In genomic region chr12:99370742-99371141, GRCh38 we compare ENCODE assay signal across 1 cellular context.
TF ChIP-seq lines count a peak whose summit lies in the region.

No MANE protein-coding gene starts in this region.

TF ChIP-seq in GM12878, 131 proteins besides CTCF, POLR2A, EP300 and RAD21 (continued from another document):
- TF ChIP-seq ZBTB40 (IDR thresholded peaks at IDR 0.05; ENCODE audit: borderline replicate concordance), result no peak
- TF ChIP-seq MEF2B (IDR thresholded peaks at IDR 0.05; ENCODE audit: partially characterized antibody, poor library complexity, severe bottlenecking), result no peak
- no peak for TF ChIP-seq ETV6 (conservative IDR thresholded peaks at IDR 0.05 in 1 of 2, IDR thresholded peaks at IDR 0.05 in 1 of 2; ENCODE audit: borderline replicate concordance in 1 of 2, low read depth in 1 of 2)
- TF ChIP-seq ELK1 (IDR thresholded peaks at IDR 0.05; ENCODE audit: low read depth, low read length), result no peak
TF ChIP-seq in GM12878: peak in this region for 0.
